ENCODE assay signal across 8 cellular contexts in genomic region chr14:106564058-106564643, GRCh38.
DNase-seq lines count a peak whose midpoint lies in the region; TF ChIP-seq lines count a peak whose summit lies in the region.

No MANE protein-coding gene starts in this region.

- TF ChIP-seq CTCF in GM12872 (IDR thresholded peaks at IDR 0.05; ENCODE audit: insufficient read depth, low read depth, low read length): peak; percentile 82
- peak; percentile 14 for TF ChIP-seq CTCF in kidney epithelial cell (IDR thresholded peaks at IDR 0.05; ENCODE audit: insufficient read depth, low read length, poor library complexity, severe bottlenecking)
- no peak for TF ChIP-seq CTCF in prostate gland (IDR thresholded peaks at IDR 0.05)
- TF ChIP-seq CTCF in glutamatergic neuron (IDR thresholded peaks at IDR 0.05; ENCODE audit: partially characterized antibody, unreplicated experiment): no peak
- no peak for TF ChIP-seq CTCF in vagina (IDR thresholded peaks at IDR 0.05)

- no peak overlapping the region for H3K27ac ChIP-seq in prostate gland
- no peak overlapping the region for H3K27ac ChIP-seq in vagina

- H3K36me3 ChIP-seq in kidney epithelial cell (ENCODE audit: control insufficient read depth, insufficient read depth, low read length) (no peaks in the 10 kb centered on the region), prostate gland (no peaks in the 10 kb centered on the region), vagina (no peaks in the 10 kb centered on the region)

- WGBS in prostate gland: 47% methylated on average over 14 of the region's 14 CpGs

- intact Hi-C loops in prostate gland (cut with DNase I): no loop called here
- intact Hi-C loops in vagina (cut with DNase I): no loop called here

- H3K4me1 ChIP-seq in prostate gland (replicated peaks) (no peaks in the 10 kb centered on the region), vagina (no peaks in the 10 kb centered on the region)

- peaks cover 12% of the 10 kb centered on the region for H3K9me3 Mint-ChIP-seq in glutamatergic neuron (ENCODE audit: unreplicated experiment)

- H3K27ac Mint-ChIP-seq in glutamatergic neuron (ENCODE audit: unreplicated experiment): no peak overlapping the region

- no peaks in the 10 kb centered on the region for H3K36me3 Mint-ChIP-seq in glutamatergic neuron (ENCODE audit: unreplicated experiment)

- no peak overlapping the region for H3K4me3 Mint-ChIP-seq in glutamatergic neuron (ENCODE audit: unreplicated experiment)

- no peaks in the 10 kb centered on the region for H3K4me1 Mint-ChIP-seq in glutamatergic neuron (ENCODE audit: low read depth, unreplicated experiment)

- no peaks in the 10 kb centered on the region for H3K27me3 ChIP-seq in kidney epithelial cell (ENCODE audit: control insufficient read depth, insufficient read depth, low read length)
- H3K27me3 ChIP-seq in prostate gland (replicated peaks; ENCODE audit: insufficient read depth): no peaks in the 10 kb centered on the region
- no peaks in the 10 kb centered on the region for H3K27me3 ChIP-seq in vagina

- DNase-seq in NCI-H146 (lab: John Stamatoyannopoulos, UW) (peak; percentile 80), kidney epithelial cell (ENCODE audit: low read depth) (no peak), prostate gland (ENCODE audit: low spot score) (no peak), glutamatergic neuron (no peak), vagina (ENCODE audit: extremely low spot score in 2 of 2) (no peak), inferior parietal cortex (ENCODE audit: extremely low spot score) (no peak)
- peak; percentile 69 to 75 for DNase-seq in activated CD4-positive, alpha-beta T cell treated with anti-CD3 and anti-CD28 coated beads, Interleukin-2, amount 50 U/mL, for 48 hours

- peaks cover 4% of the 10 kb centered on the region for H3K27me3 Mint-ChIP-seq in glutamatergic neuron (ENCODE audit: unreplicated experiment)

- TF ChIP-seq POLR2A in prostate gland (IDR thresholded peaks at IDR 0.05) (no peak), vagina (IDR thresholded peaks at IDR 0.05) (no peak)

- no peaks in the 10 kb centered on the region for H3K9me3 ChIP-seq in prostate gland
- H3K9me3 ChIP-seq in vagina: no peaks in the 10 kb centered on the region

- H3K4me3 ChIP-seq in kidney epithelial cell (ENCODE audit: low read depth, low read length): no peak overlapping the region
- H3K4me3 ChIP-seq in prostate gland: no peak overlapping the region
- H3K4me3 ChIP-seq in vagina: no peak overlapping the region

Comparison
In these comparisons a context has a peak if more than half of its experiments do, and no peak if none do; other contexts are left out.
1. CTCF ChIP-seq: peak in GM12872 (single experiment) and kidney epithelial cell (single experiment); none in prostate gland (0 of 4), glutamatergic neuron (single experiment) and vagina (0 of 3).
2. DNase-seq: peak in NCI-H146 (single experiment) and activated CD4-positive, alpha-beta T cell treated with anti-CD3 and anti-CD28 coated beads, Interleukin-2, amount 50 U/mL, for 48 hours (2 of 2); none in kidney epithelial cell (single experiment), prostate gland (single experiment), glutamatergic neuron (single experiment), vagina (0 of 2) and inferior parietal cortex (single experiment).